In the genomic region with DNA sequence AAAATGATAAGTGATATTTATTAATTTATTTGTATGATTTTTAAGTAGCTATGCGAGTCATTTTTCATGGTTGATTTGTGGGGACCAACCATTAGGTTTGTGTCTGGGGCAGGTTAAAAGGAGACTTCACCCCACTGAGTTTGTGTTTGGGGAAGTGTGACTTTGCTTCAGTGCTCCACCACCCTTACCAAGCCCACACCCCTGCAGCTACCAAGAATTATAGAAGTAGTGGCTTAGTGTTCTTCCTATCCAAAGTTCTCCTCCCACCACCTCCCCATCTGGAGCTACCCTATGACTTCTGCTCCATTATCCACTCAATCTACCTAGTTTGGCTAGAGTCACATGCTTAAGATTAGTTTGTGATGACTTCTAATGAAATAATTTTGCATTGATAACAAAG, we compare ENCODE assay signal across 14 cellular contexts.
DNase-seq lines count a peak whose midpoint lies in the region; ATAC-seq and TF ChIP-seq lines count a peak whose summit lies in the region.
"Had no signal": no experiment of that assay in that cellular context is flagged by ENCODE, and none has a peak within 500 bp of the region (broad histone marks: within the 10 kb centered on the region; RNA-seq: fewer than 3 reads in every experiment).

No MANE protein-coding gene starts in this region.

- intact Hi-C loops in naive thymus-derived CD4-positive, alpha-beta T cell (cut with micrococcal nuclease) = no loop called here

- TF ChIP-seq CTCF in DOHH2 (IDR thresholded peaks at IDR 0.05; ENCODE audit: low read depth, low read length, poor library complexity, severe bottlenecking) = no peak

- H3K9me3 ChIP-seq in DOHH2 (ENCODE audit: control insufficient read depth, insufficient read depth, low read length) (peaks cover 24% of the 10 kb centered on the region; the same call in 1 of the 2 replicates), GM23248 (ENCODE audit: low read depth) (no peaks in the 10 kb centered on the region)
- H3K9me3 ChIP-seq in naive thymus-derived CD4-positive, alpha-beta T cell (ENCODE audit: control insufficient read depth in 2 of 3, low read length in 3 of 3) = no peaks in the 10 kb centered on the region
- H3K9me3 ChIP-seq: psoas muscle had no signal

- H3K27me3 ChIP-seq in DOHH2 (ENCODE audit: control insufficient read depth, low read length) (no peaks in the 10 kb centered on the region), GM23248 (replicated peaks; ENCODE audit: insufficient read depth) (no peaks in the 10 kb centered on the region)
- no peaks in the 10 kb centered on the region for H3K27me3 ChIP-seq in naive thymus-derived CD4-positive, alpha-beta T cell (ENCODE audit: control insufficient read depth in 2 of 2, insufficient read depth in 2 of 2, low read length in 2 of 2)

- H3K4me1 ChIP-seq in DOHH2 (ENCODE audit: control insufficient read depth, low read length) (peaks cover 57% of the 10 kb centered on the region), GM23248 (ENCODE audit: insufficient read depth) (peaks cover 4% of the 10 kb centered on the region; the same call in 1 of the 2 replicates)
- no peaks in the 10 kb centered on the region for H3K4me1 ChIP-seq in naive thymus-derived CD4-positive, alpha-beta T cell (ENCODE audit: control insufficient read depth in 2 of 2, insufficient read depth in 2 of 2, low read length in 2 of 2)
- H3K4me1 ChIP-seq: psoas muscle had no signal

- no peaks in the 10 kb centered on the region for H3K27me3 Mint-ChIP-seq in central memory CD8-positive, alpha-beta T cell
- H3K27me3 Mint-ChIP-seq in naive thymus-derived CD4-positive, alpha-beta T cell = peaks cover 0 to 6% (median 0%) of the 10 kb centered on the region in 5 donors
- H3K27me3 Mint-ChIP-seq: activated T-helper 17 cell treated with anti-CD3 and anti-CD28 coated beads, Interleukin-2, amount 50 U/mL, for 72 hours had no signal

- in situ Hi-C loops in GM23248 (cut with MboI) = no loop called here

- H3K9ac ChIP-seq in GM23248 = no peak overlapping the region

- H3K36me3 ChIP-seq in DOHH2 (ENCODE audit: control insufficient read depth, low read length) = peaks cover 43% of the 10 kb centered on the region
- no peaks in the 10 kb centered on the region for H3K36me3 ChIP-seq in naive thymus-derived CD4-positive, alpha-beta T cell (ENCODE audit: control insufficient read depth in 2 of 3, insufficient read depth in 3 of 3, low read length in 3 of 3)
- H3K36me3 ChIP-seq in GM23248 (ENCODE audit: low read depth) = no peaks in the 10 kb centered on the region

- ATAC-seq in central memory CD8-positive, alpha-beta T cell (replicated peaks; ENCODE audit: extremely low read depth, poor library complexity, severe bottlenecking) = peak; percentile 43
- ATAC-seq in naive thymus-derived CD4-positive, alpha-beta T cell = peak; percentile 61
- ATAC-seq in HG02970 (IDR thresholded peaks at IDR 0.05; ENCODE audit: low FRiP score, unreplicated experiment) = no peak
- ATAC-seq: activated T-helper 17 cell treated with anti-CD3 and anti-CD28 coated beads, Interleukin-2, amount 50 U/mL, for 72 hours; psoas muscle had no signal

- H3K4me3 ChIP-seq in DOHH2 (ENCODE audit: low read length) = no peak overlapping the region
- no peak overlapping the region for H3K4me3 ChIP-seq in naive thymus-derived CD4-positive, alpha-beta T cell (ENCODE audit: low read length)
- H3K4me3 ChIP-seq in GM23248 = no peak overlapping the region
- H3K4me3 ChIP-seq: psoas muscle had no signal

- H3K9me2 ChIP-seq in DOHH2 (replicated peaks; ENCODE audit: control insufficient read depth, low read length) (no peaks in the 10 kb centered on the region), GM23248 (ENCODE audit: insufficient read depth) (no peaks in the 10 kb centered on the region)

- DNase-seq in NOMO-1 treated with dmso at 0.1 percent for 144 hours (lab: John Stamatoyannopoulos, UW; ENCODE audit: unreplicated experiment) (peak; percentile 77), DMS153 (lab: John Stamatoyannopoulos, UW) (no peak), GM23248 (no peak)
- no peak for DNase-seq in central memory CD8-positive, alpha-beta T cell (ENCODE audit: low spot score in 2 of 2)
- DNase-seq in naive thymus-derived CD4-positive, alpha-beta T cell = no peak
- no peak for DNase-seq in stimulated activated CD4-positive, alpha-beta T cell treated with anti-CD3 and anti-CD28 coated beads, Interleukin-4, amount 100 ng/mL, for 24 hours
- DNase-seq: caudate nucleus; DMS53; effector memory CD4-positive, alpha-beta T cell; MM.1S; psoas muscle had no signal

- CTCF ChIA-PET in naive thymus-derived CD4-positive, alpha-beta T cell (lab: Charles Lee) = no interaction called here

- H3K9me3 Mint-ChIP-seq in central memory CD8-positive, alpha-beta T cell = no peaks in the 10 kb centered on the region
- peaks cover 0 to 12% (median 0%) of the 10 kb centered on the region in 11 donors for H3K9me3 Mint-ChIP-seq in naive thymus-derived CD4-positive, alpha-beta T cell

- 98 to 100% methylated on average over 1 of the region's 1 CpG for WGBS in GM23248 (ENCODE audit: low coverage in 1 of 2, low lambda C conversion rate in 2 of 2, missing lambda C conversion rate in 2 of 2), 2 experiments

- no peaks in the 10 kb centered on the region for H3K4me1 Mint-ChIP-seq in central memory CD8-positive, alpha-beta T cell
- peaks cover 0 to 6% (median 0%) of the 10 kb centered on the region in 7 donors for H3K4me1 Mint-ChIP-seq in naive thymus-derived CD4-positive, alpha-beta T cell
- H3K4me1 Mint-ChIP-seq: activated T-helper 17 cell treated with anti-CD3 and anti-CD28 coated beads, Interleukin-2, amount 50 U/mL, for 72 hours had no signal

- H3K79me2 ChIP-seq in DOHH2 (ENCODE audit: control insufficient read depth, low read length) (no peaks in the 10 kb centered on the region), GM23248 (ENCODE audit: insufficient read depth) (no peaks in the 10 kb centered on the region)

- POLR2A ChIA-PET in naive thymus-derived CD4-positive, alpha-beta T cell (lab: Charles Lee) = no interaction called here

- no peaks in the 10 kb centered on the region for H3K36me3 Mint-ChIP-seq in central memory CD8-positive, alpha-beta T cell (ENCODE audit: insufficient read depth)
- no peaks in the 10 kb centered on the region for H3K36me3 Mint-ChIP-seq in naive thymus-derived CD4-positive, alpha-beta T cell

- peak overlapping the region; percentile 95 for H3K27ac ChIP-seq in DOHH2 (ENCODE audit: low read depth, low read length)
- H3K27ac ChIP-seq in naive thymus-derived CD4-positive, alpha-beta T cell (ENCODE audit: low read depth, low read length) = no peak overlapping the region
- no peak overlapping the region for H3K27ac ChIP-seq in GM23248
- H3K27ac ChIP-seq: psoas muscle had no signal

- H2AFZ ChIP-seq in GM23248 = no peak overlapping the region

- H4K20me1 ChIP-seq in DOHH2 (ENCODE audit: control insufficient read depth, insufficient read depth, low read depth, low read length) (no peaks in the 10 kb centered on the region), GM23248 (ENCODE audit: insufficient read depth) (no peaks in the 10 kb centered on the region)

- H3K4me2 ChIP-seq in DOHH2 (ENCODE audit: low read length) = peak overlapping the region; percentile 2; the same call in 1 of the 2 replicates
- H3K4me2 ChIP-seq in GM23248 (ENCODE audit: unreplicated experiment) = no peak overlapping the region

- no peak overlapping the region for H3K4me3 Mint-ChIP-seq in central memory CD8-positive, alpha-beta T cell
- H3K4me3 Mint-ChIP-seq in naive thymus-derived CD4-positive, alpha-beta T cell = no peak overlapping the region
- H3K4me3 Mint-ChIP-seq: activated T-helper 17 cell treated with anti-CD3 and anti-CD28 coated beads, Interleukin-2, amount 50 U/mL, for 72 hours had no signal

- no peak overlapping the region for H3K27ac Mint-ChIP-seq in central memory CD8-positive, alpha-beta T cell (ENCODE audit: low read depth)
- no peak overlapping the region for H3K27ac Mint-ChIP-seq in naive thymus-derived CD4-positive, alpha-beta T cell
- H3K27ac Mint-ChIP-seq: activated T-helper 17 cell treated with anti-CD3 and anti-CD28 coated beads, Interleukin-2, amount 50 U/mL, for 72 hours had no signal

- H3F3A ChIP-seq in DOHH2 (ENCODE audit: control insufficient read depth, insufficient read depth) = peaks cover 12% of the 10 kb centered on the region
- no peaks in the 10 kb centered on the region for H3F3A ChIP-seq in GM23248 (ENCODE audit: insufficient read depth)
